Comparison of ENCODE assay signal across 8 cellular contexts in the genomic region with DNA sequence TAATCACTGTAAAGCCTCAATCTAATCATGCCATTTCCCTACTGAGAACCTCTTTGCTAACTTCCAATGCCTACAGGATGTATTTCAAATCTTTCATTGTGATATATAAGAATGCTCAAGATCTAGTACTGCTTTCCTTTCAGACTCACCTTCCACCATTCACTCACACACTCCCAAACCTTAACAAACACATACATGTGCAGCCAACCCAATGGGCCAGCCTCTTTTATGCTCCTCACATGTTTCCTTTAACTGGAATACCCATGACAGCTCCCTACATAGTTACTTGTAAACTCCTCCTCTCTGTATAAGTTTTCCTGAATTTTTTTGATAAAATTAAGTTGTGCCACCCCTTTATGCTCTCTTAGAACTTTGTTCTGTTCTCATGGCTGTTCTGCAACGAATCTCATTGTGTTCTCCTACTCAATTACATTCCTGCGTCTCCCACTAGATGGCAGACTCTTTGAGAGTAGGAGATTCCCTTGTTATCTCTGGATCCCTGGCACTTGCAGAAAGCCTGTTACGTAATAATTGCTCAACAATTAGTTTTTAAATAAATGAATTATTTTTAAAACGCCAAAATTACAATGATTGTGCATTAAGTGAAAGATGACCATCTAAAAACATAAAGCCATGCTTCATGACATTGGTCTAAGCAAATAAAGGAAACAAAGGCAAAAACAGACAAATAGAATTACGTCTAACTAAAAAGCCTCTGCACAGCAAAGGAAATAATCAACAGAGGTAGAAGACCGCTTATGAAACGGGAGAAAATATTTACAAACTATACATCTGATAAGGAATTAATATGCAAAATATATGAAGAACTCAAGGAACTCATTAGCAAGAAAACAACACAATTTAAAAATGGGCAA. TPM values are rescaled to one million over a fixed set of nuclear protein-coding genes. Genes with fewer than 3 reads are reported as not detected.
DNase-seq lines count a peak whose midpoint lies in the region; ATAC-seq and TF ChIP-seq lines count a peak whose summit lies in the region.
"Not testable (repeated sequence)": the region's sequence is repeated elsewhere in the genome, so short reads cannot be mapped to it uniquely, and the experiment has no call there.
"Had no signal": no experiment of that assay in that cellular context is flagged by ENCODE, and none has a peak within 500 bp of the region (broad histone marks: within the 10 kb centered on the region; RNA-seq: fewer than 3 reads in every experiment).

No MANE protein-coding gene starts in this region.

- peak; percentile 68 for DNase-seq in DMS53 (lab: John Stamatoyannopoulos, UW)
- DNase-seq in HCT116 (ENCODE audit: low read depth, low spot score): peak; percentile 6
- DNase-seq in NCI-H2227 (lab: John Stamatoyannopoulos, UW; ENCODE audit: unreplicated experiment): peak; percentile 2
- peak; percentile 59 for DNase-seq in brain microvascular endothelial cell
- peak; percentile 4 to 37 for DNase-seq in foreskin keratinocyte
- DNase-seq in mucosa of gallbladder (ENCODE audit: low spot score): peak; percentile 61

- not testable (repeated sequence) for H3K27me3 ChIP-seq in HCT116 (ENCODE audit: insufficient read depth, low read length); brain microvascular endothelial cell (replicated peaks); foreskin keratinocyte

- ATAC-seq in HCT116: peak; percentile 98
- peak; percentile 80 for ATAC-seq in SK-N-SH treated with all-trans-retinoic acid at 6 μM for 48 hours
- ATAC-seq in foreskin keratinocyte: peak; percentile 78

- H3K27ac ChIP-seq in HCT116 (ENCODE audit: low read depth, low read length); brain microvascular endothelial cell; foreskin keratinocyte: not testable (repeated sequence)

- POLR2A ChIA-PET in HCT116 (lab: Charles Lee): not testable (repeated sequence)

- H3K36me3 ChIP-seq in HCT116 (ENCODE audit: control insufficient read depth in 1 of 2, insufficient read depth in 2 of 2, low read length in 2 of 2); brain microvascular endothelial cell (replicated peaks): not testable (repeated sequence)

- RAD21 ChIA-PET in HCT116 (lab: Charles Lee; ENCODE audit: low non-redundant PET in 1 of 2, low total read pairs in 2 of 2, uncharacterized antibody in 2 of 2, unreplicated experiment in 2 of 2): not testable (repeated sequence)

- CTCF ChIA-PET in HCT116 (lab: Charles Lee): not testable (repeated sequence)

- not testable (repeated sequence) for TF ChIP-seq POLR2A in HCT116 (IDR thresholded peaks at IDR 0.05; ENCODE audit: borderline replicate concordance, extremely low read depth, insufficient read depth, insufficient read length)

- not testable (repeated sequence) for H3K9ac ChIP-seq in HCT116 (ENCODE audit: low read length)

- in situ Hi-C loops in brain microvascular endothelial cell (cut with HindIII; ENCODE audit: low pct_ligation_motif_present, low sequenced_read_pairs): not testable (repeated sequence)

- not testable (repeated sequence) for H3K4me1 ChIP-seq in HCT116 (ENCODE audit: control insufficient read depth in 1 of 2, insufficient read depth in 2 of 2, low read length in 2 of 2); foreskin keratinocyte

- not testable (repeated sequence) for H3K9me2 ChIP-seq in HCT116 (ENCODE audit: insufficient read depth)

- H2AFZ ChIP-seq in HCT116 (ENCODE audit: low read depth, low read length, poor library complexity, severe bottlenecking): not testable (repeated sequence)

- intact Hi-C loops in HCT116 (cut with micrococcal nuclease): not testable (repeated sequence)

- peak; percentile 29 to 56 (median 50); a peak in 5 of 6 replicates for TF ChIP-seq CTCF in HCT116 (IDR thresholded peaks at IDR 0.05 in 2 of 3, conservative IDR thresholded peaks at IDR 0.05 in 1 of 3; ENCODE audit: borderline replicate concordance in 1 of 3, insufficient read depth in 1 of 3, low read depth in 2 of 3, low read length in 2 of 3)
- TF ChIP-seq CTCF in brain microvascular endothelial cell (IDR thresholded peaks at IDR 0.05; ENCODE audit: low read depth, low read length, missing control alignments): peak; percentile 63
- peak; percentile 79 for TF ChIP-seq CTCF in foreskin keratinocyte (conservative IDR thresholded peaks at IDR 0.05)

- not testable (repeated sequence) for H3K4me3 ChIP-seq in HCT116 (replicated peaks in 1 of 2; ENCODE audit: low read depth in 1 of 2, low read length in 2 of 2); brain microvascular endothelial cell (ENCODE audit: low read depth, low read length)

- H3K4me2 ChIP-seq in HCT116 (ENCODE audit: low read length): not testable (repeated sequence)

- H4K20me1 ChIP-seq in HCT116 (ENCODE audit: insufficient read depth): not testable (repeated sequence)

- H3K9me3 ChIP-seq in HCT116 (ENCODE audit: control insufficient read depth in 1 of 2, insufficient read depth in 1 of 2, low read depth in 1 of 2, low read length in 2 of 2): not testable (repeated sequence)

- peak; percentile 24; the same call in 1 of the 2 replicates for TF ChIP-seq RAD21 in HCT116 (IDR thresholded peaks at IDR 0.05; ENCODE audit: low read depth)

- not testable (repeated sequence) for H3K79me2 ChIP-seq in HCT116 (ENCODE audit: insufficient read depth, low read length)

- BruUV-seq in HCT116 (replicated peaks; lab: Mats Ljungman, UMichigan): not testable (repeated sequence)

TF ChIP-seq in HCT116, 20 proteins besides CTCF, POLR2A, EP300 and RAD21:
- TF ChIP-seq CEBPB (IDR thresholded peaks at IDR 0.05; ENCODE audit: low read depth): peak; percentile 57

RNA-seq across cellular contexts. Expression of gene XCL2, which starts 2.1 kb away (rescaled TPM):
- total RNA-seq in HCT116 (2021; ENCODE audit: unreplicated experiment) (not detected), foreskin keratinocyte (not detected in 2 replicates), mucosa of gallbladder (not detected)
- not detected in 2 replicates for polyA plus RNA-seq in HCT116 (2012)
- not detected in 2 replicates for polyA plus RNA-seq in foreskin keratinocyte
- polyA plus RNA-seq: esophagus had no signal

RNA-seq across cellular contexts. Expression of gene XCL1, which starts 30.5 kb away (rescaled TPM):
- not detected for total RNA-seq in HCT116 (2021; ENCODE audit: unreplicated experiment)
- not detected in 2 replicates for polyA plus RNA-seq in HCT116 (2012)
- not detected in 2 replicates for total RNA-seq in foreskin keratinocyte
- not detected in 2 replicates for polyA plus RNA-seq in foreskin keratinocyte
- 1.6 TPM for total RNA-seq in mucosa of gallbladder

Comparison
In these comparisons a context has a peak if more than half of its experiments do, and no peak if none do; other contexts are left out.
1. DNase-seq: peak in every context shown above with its lines; median percentile 68 in DMS53; 61 in mucosa of gallbladder; 59 in brain microvascular endothelial cell; 20 in foreskin keratinocyte; 6 in HCT116; 2 in NCI-H2227.